Comparison of ENCODE assay signal across 1 cellular context in the genomic region with DNA sequence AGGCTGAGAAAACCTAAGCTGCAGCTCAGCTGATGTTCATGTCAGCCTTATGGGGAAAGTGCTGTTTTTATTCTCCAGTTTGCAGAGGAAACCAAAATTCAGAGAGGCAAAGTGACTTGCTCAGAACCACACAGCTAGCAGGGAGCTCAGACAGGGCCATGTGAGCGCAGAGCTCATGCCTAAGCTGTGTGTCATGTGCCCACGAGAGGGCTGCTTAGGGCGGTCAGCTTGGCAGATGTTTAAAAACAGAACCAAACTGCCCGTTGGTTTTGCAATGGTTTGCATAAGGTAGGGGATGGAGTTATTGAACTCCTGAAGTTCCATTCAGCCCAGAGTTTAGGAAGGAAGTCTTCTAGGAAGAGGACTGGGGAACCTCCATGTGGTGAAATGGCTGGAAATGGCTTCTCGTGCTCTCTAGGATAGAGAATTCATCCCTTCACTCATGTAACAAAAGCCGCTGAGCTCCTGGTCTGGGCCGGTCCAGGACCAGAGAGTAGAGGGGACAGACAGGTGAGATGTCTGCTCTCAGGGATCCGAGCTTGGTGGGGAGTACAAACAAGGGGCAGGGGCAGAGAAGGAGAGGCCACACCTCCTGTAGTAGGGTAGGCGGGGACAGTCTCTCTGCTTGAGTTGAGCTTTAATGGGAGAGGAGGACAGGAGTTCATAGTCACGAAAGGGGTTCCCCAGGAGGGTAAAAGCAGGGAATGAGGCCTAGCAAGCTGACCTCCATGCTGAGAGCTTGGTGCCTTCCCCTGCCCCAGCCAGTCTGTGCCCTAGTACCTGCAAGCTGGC.
TF ChIP-seq lines count a peak whose summit lies in the region.

No MANE protein-coding gene starts in this region.

TF ChIP-seq in A549, 52 proteins besides CTCF, POLR2A, EP300 and RAD21 (continued from another document):
- TF ChIP-seq, protein P1, sequence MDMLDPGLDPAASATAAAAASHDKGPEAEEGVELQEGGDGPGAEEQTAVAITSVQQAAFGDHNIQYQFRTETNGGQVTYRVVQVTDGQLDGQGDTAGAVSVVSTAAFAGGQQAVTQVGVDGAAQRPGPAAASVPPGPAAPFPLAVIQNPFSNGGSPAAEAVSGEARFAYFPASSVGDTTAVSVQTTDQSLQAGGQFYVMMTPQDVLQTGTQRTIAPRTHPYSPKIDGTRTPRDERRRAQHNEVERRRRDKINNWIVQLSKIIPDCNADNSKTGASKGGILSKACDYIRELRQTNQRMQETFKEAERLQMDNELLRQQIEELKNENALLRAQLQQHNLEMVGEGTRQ (IDR thresholded peaks at IDR 0.05) = peak; percentile 45; the same call in 1 of the 2 replicates
- TF ChIP-seq RCOR1 (IDR thresholded peaks at IDR 0.05; ENCODE audit: low read depth, low read length) (no peak), CEBPB (IDR thresholded peaks at IDR 0.05) (0 out of 4 replicates have a peak, but pooled peaks of 1 of the 2 experiments have one; percentile 12)
- TF ChIP-seq, protein P2, sequence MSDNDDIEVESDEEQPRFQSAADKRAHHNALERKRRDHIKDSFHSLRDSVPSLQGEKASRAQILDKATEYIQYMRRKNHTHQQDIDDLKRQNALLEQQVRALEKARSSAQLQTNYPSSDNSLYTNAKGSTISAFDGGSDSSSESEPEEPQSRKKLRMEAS (IDR thresholded peaks at IDR 0.05) = peak; percentile 17; the same call in 1 of the 2 replicates
